16 cellular contexts compared by ENCODE assay signal in the genomic region with DNA sequence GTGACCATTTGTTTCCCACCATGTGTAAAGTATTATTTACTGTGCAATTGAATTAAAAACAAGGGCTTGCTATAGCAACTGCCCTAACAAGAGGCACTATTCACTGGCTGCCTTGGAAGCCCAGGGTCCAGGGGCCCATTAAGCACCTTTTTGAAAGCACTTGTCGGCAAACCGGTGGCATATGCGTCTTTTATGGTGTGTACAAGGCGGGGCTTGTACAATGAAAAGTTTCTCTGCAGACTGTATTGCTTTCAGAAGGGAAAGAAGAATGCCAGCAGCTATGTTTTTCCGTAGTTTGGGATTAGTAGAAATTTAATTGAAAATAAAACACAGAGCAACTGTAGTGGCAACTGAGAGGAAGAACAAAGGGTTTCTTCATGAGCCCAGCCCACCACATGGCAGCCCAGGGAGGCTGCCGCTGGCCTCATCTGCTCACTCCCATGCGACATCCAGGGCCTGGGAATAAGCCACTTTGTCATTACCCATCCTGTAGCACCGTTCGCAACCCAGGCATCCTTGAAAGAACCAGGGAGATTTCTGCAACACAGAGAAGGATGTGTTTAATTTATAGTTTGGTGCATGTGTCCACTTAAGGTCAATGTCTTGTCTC.
DNase-seq lines count a peak whose midpoint lies in the region; TF ChIP-seq lines count a peak whose summit lies in the region.
"Had no signal": no experiment of that assay in that cellular context is flagged by ENCODE, and none has a peak within 500 bp of the region (broad histone marks: within the 10 kb centered on the region; RNA-seq: fewer than 3 reads in every experiment).

No MANE protein-coding gene starts in this region.

- intact Hi-C loops in esophagus muscularis mucosa (cut with DNase I), result loop anchor here (10.0 kb wide), 2 partner anchors 429 to 1679 kb away; no protein-coding TSS in a partner anchor

- H3K27ac ChIP-seq in esophagus muscularis mucosa (replicated peaks in 1 of 4), result no peak overlapping the region
- no peak overlapping the region for H3K27ac ChIP-seq in effector memory CD4-positive, alpha-beta T cell (ENCODE audit: insufficient read depth, low read length, poor library complexity, severe bottlenecking)
- H3K27ac ChIP-seq: A549, ascending aorta, esophagus squamous epithelium, vagina had no signal

- WGBS in esophagus muscularis mucosa, result 91% methylated on average over 9 of the region's 9 CpGs

- no peak overlapping the region for H3K4me3 ChIP-seq in esophagus muscularis mucosa
- H3K4me3 ChIP-seq in effector memory CD4-positive, alpha-beta T cell (ENCODE audit: insufficient read depth, low read depth, low read length, poor library complexity, severe bottlenecking), result no peak overlapping the region
- H3K4me3 ChIP-seq: A549, ascending aorta, esophagus squamous epithelium, vagina had no signal

- H3K9me3 ChIP-seq in esophagus muscularis mucosa, result no peaks in the 10 kb centered on the region
- H3K9me3 ChIP-seq in effector memory CD4-positive, alpha-beta T cell (ENCODE audit: control insufficient read depth, low read length), result no peaks in the 10 kb centered on the region
- H3K9me3 ChIP-seq: A549, ascending aorta, vagina had no signal

- TF ChIP-seq EP300 in esophagus muscularis mucosa (IDR thresholded peaks at IDR 0.05), result no peak

- no peak for TF ChIP-seq POLR2A in esophagus muscularis mucosa (IDR thresholded peaks at IDR 0.05; ENCODE audit: low read depth)

- peaks cover 0 to 11% (median 6%) of the 10 kb centered on the region in 4 donors for H3K4me1 ChIP-seq in esophagus muscularis mucosa
- H3K4me1 ChIP-seq in effector memory CD4-positive, alpha-beta T cell (ENCODE audit: control insufficient read depth, insufficient read depth, low read length, poor library complexity, severe bottlenecking), result no peaks in the 10 kb centered on the region
- H3K4me1 ChIP-seq: A549, ascending aorta, vagina had no signal

- H3K27me3 ChIP-seq in esophagus muscularis mucosa, result no peaks in the 10 kb centered on the region
- H3K27me3 ChIP-seq in effector memory CD4-positive, alpha-beta T cell (replicated peaks; ENCODE audit: control insufficient read depth, insufficient read depth, low read length, poor library complexity, severe bottlenecking), result no peaks in the 10 kb centered on the region
- H3K27me3 ChIP-seq: ascending aorta, esophagus squamous epithelium, vagina had no signal

- in situ Hi-C loops in G401 (cut with HindIII; ENCODE audit: low sequenced_read_pairs), result no loop called here

- TF ChIP-seq CTCF in esophagus muscularis mucosa (IDR thresholded peaks at IDR 0.05), result no peak

- no peaks in the 10 kb centered on the region for H3K36me3 ChIP-seq in esophagus muscularis mucosa
- H3K36me3 ChIP-seq in effector memory CD4-positive, alpha-beta T cell (ENCODE audit: control insufficient read depth, insufficient read depth, low read length), result no peaks in the 10 kb centered on the region
- H3K36me3 ChIP-seq: ascending aorta, esophagus squamous epithelium, vagina had no signal

- DNase-seq in COR-L47 (lab: John Stamatoyannopoulos, UW) (peak; percentile 32), NCI-H2081 (lab: John Stamatoyannopoulos, UW) (peak; percentile 68 to 80), SW480 (ENCODE audit: low spot score) (peak; percentile 16), medulla oblongata (ENCODE audit: extremely low spot score) (peak; percentile 76), AG08395 (ENCODE audit: low spot score) (no peak), G401 (ENCODE audit: low spot score) (no peak), esophagus muscularis mucosa (ENCODE audit: extremely low spot score) (no peak)
- no peak for DNase-seq in effector memory CD4-positive, alpha-beta T cell
- DNase-seq: activated CD4-positive, alpha-beta T cell treated with anti-CD3 and anti-CD28 coated beads, Interleukin-2, amount 50 U/mL, for 1 hour; cortex of kidney; esophagus squamous epithelium; GOT3; SIG-M5 had no signal

Comparison
In these comparisons a context has a peak if more than half of its experiments do, and no peak if none do; other contexts are left out.
1. DNase-seq: peak in COR-L47 (single experiment), NCI-H2081 (2 of 2), SW480 (single experiment) and medulla oblongata (single experiment); none in AG08395 (single experiment), G401 (single experiment), esophagus muscularis mucosa (single experiment) and effector memory CD4-positive, alpha-beta T cell (0 of 3).